In genomic region chr19:4619668-4620294, GRCh38 we compare ENCODE assay signal across 25 cellular contexts. TPM values are rescaled to one million over a fixed set of nuclear protein-coding genes. Genes with fewer than 3 reads are reported as not detected.
DNase-seq lines count a peak whose midpoint lies in the region; ATAC-seq and TF ChIP-seq lines count a peak whose summit lies in the region.
"Had no signal": no experiment of that assay in that cellular context is flagged by ENCODE, and none has a peak within 500 bp of the region (broad histone marks: within the 10 kb centered on the region; RNA-seq: fewer than 3 reads in every experiment).

No MANE protein-coding gene starts in this region.

- no peaks in the 10 kb centered on the region for H3K9me3 ChIP-seq in BLaER1
- H3K9me3 ChIP-seq in WERI-Rb-1 (ENCODE audit: severe bottlenecking), result no peaks in the 10 kb centered on the region
- H3K9me3 ChIP-seq in neural cell (ENCODE audit: low read length), result no peaks in the 10 kb centered on the region
- H3K9me3 ChIP-seq: BE2C had no signal

- no peak overlapping the region for H3K27ac Mint-ChIP-seq in activated CD4-positive, alpha-beta T cell treated with anti-CD3 and anti-CD28 coated beads, Interleukin-2, amount 10 ng/mL, durations not matched to agents 24 days and 14 days
- H3K27ac Mint-ChIP-seq: CD4-positive, CD25-positive, alpha-beta regulatory T cell had no signal

- no peak overlapping the region for H2AFZ ChIP-seq in neural cell (ENCODE audit: low read depth, low read length)
- H2AFZ ChIP-seq: GM23248 had no signal

- TF ChIP-seq CTCF in 22Rv1 (IDR thresholded peaks at IDR 0.05) (peak; percentile 31), WERI-Rb-1 (IDR thresholded peaks at IDR 0.05; ENCODE audit: low read depth, low read length) (0 out of 2 replicates have a peak, but pooled peaks have one; percentile 14), neural cell (IDR thresholded peaks at IDR 0.05; ENCODE audit: poor library complexity, severe bottlenecking) (peak; percentile 28)

- no peaks in the 10 kb centered on the region for H3K36me3 Mint-ChIP-seq in activated CD4-positive, alpha-beta T cell treated with anti-CD3 and anti-CD28 coated beads, Interleukin-2, amount 10 ng/mL, durations not matched to agents 24 days and 14 days (ENCODE audit: low read depth)
- H3K36me3 Mint-ChIP-seq: CD4-positive, CD25-positive, alpha-beta regulatory T cell had no signal

- H3K9me2 ChIP-seq in neural cell (ENCODE audit: insufficient read depth, low read length), result no peaks in the 10 kb centered on the region

- H3K27me3 ChIP-seq in BLaER1 (no peaks in the 10 kb centered on the region), WERI-Rb-1 (ENCODE audit: insufficient read depth, low read depth, severe bottlenecking) (no peaks in the 10 kb centered on the region), neural cell (ENCODE audit: insufficient read depth, low read depth, low read length) (no peaks in the 10 kb centered on the region)
- H3K27me3 ChIP-seq: BE2C had no signal

- H3K4me3 ChIP-seq in BLaER1 (no peak overlapping the region), WERI-Rb-1 (ENCODE audit: low read depth, low read length) (no peak overlapping the region), neural cell (ENCODE audit: low read length) (no peak overlapping the region)
- H3K4me3 ChIP-seq: GM23248, SK-N-MC had no signal

- no peak overlapping the region for H3K4me3 Mint-ChIP-seq in activated CD4-positive, alpha-beta T cell treated with anti-CD3 and anti-CD28 coated beads, Interleukin-2, amount 10 ng/mL, durations not matched to agents 24 days and 14 days
- H3K4me3 Mint-ChIP-seq: CD4-positive, CD25-positive, alpha-beta regulatory T cell had no signal

- H3K36me3 ChIP-seq in BLaER1 (no peaks in the 10 kb centered on the region), WERI-Rb-1 (no peaks in the 10 kb centered on the region), neural cell (ENCODE audit: insufficient read depth, low read length) (no peaks in the 10 kb centered on the region)
- H3K36me3 ChIP-seq: BE2C had no signal

- H3K27me3 Mint-ChIP-seq in activated CD4-positive, alpha-beta T cell treated with anti-CD3 and anti-CD28 coated beads, Interleukin-2, amount 10 ng/mL, durations not matched to agents 24 days and 14 days, result no peaks in the 10 kb centered on the region

- H4K20me1 ChIP-seq in BLaER1, result no peaks in the 10 kb centered on the region
- no peaks in the 10 kb centered on the region for H4K20me1 ChIP-seq in neural cell (ENCODE audit: insufficient read depth)

- peak overlapping the region; percentile 53; the same call in 1 of the 2 replicates for H3K4me2 ChIP-seq in BLaER1
- no peak overlapping the region for H3K4me2 ChIP-seq in neural cell (ENCODE audit: low read length)

- H3K27ac ChIP-seq in 22Rv1 (no peak overlapping the region), BLaER1 (no peak overlapping the region), WERI-Rb-1 (no peak overlapping the region), neural cell (ENCODE audit: low read length) (no peak overlapping the region)
- H3K27ac ChIP-seq: GM23248, RWPE1, SK-N-MC had no signal

- peaks cover 64% of the 10 kb centered on the region for H3K4me1 ChIP-seq in BLaER1

- TF ChIP-seq RAD21 in neural cell (conservative IDR thresholded peaks at IDR 0.05), result no peak

- H3K9me3 Mint-ChIP-seq in activated CD4-positive, alpha-beta T cell treated with anti-CD3 and anti-CD28 coated beads, Interleukin-2, amount 10 ng/mL, durations not matched to agents 24 days and 14 days, result no peaks in the 10 kb centered on the region

- H3K79me2 ChIP-seq in neural cell (replicated peaks; ENCODE audit: insufficient read depth, low read length), result no peaks in the 10 kb centered on the region

- H3F3A ChIP-seq in neural cell (ENCODE audit: insufficient read depth, low read length, poor library complexity, severe bottlenecking), result no peaks in the 10 kb centered on the region

- ATAC-seq in GM18517 (IDR thresholded peaks at IDR 0.05; ENCODE audit: unreplicated experiment), result no peak
- ATAC-seq: HCT116, Panc1 had no signal

- no peak overlapping the region for H3K9ac ChIP-seq in BLaER1
- H3K9ac ChIP-seq in neural cell (ENCODE audit: low read length), result no peak overlapping the region
- H3K9ac ChIP-seq: GM23248 had no signal

- no peak for TF ChIP-seq EP300 in neural cell (conservative IDR thresholded peaks at IDR 0.05; ENCODE audit: poor library complexity, severe bottlenecking)

- intact Hi-C loops in activated CD4-positive, alpha-beta T cell treated with anti-CD3 and anti-CD28 coated beads, Interleukin-2, amount 10 ng/mL, durations not matched to agents 24 days and 14 days (cut with micrococcal nuclease), result no loop called here

- DNase-seq in WERI-Rb-1 (no peak), NCI-H774 (lab: John Stamatoyannopoulos, UW) (no peak)
- no peak for DNase-seq in activated CD4-positive, alpha-beta T cell treated with anti-CD3 and anti-CD28 coated beads, Interleukin-2, amount 10 ng/mL, durations not matched to agents 24 days and 14 days
- DNase-seq: BE2C; CD4-positive, CD25-positive, alpha-beta regulatory T cell; DMS153; DND-41; GM23248; Kasumi-1; MV-4-11; NCI-H1105; NCI-H1436 treated with DMSO at 0.1 percent for 48 hours; NCI-H1930; NCI-H2107; NCI-H446 treated with DMSO at 0.1 percent for 48 hours; NCI-H526; SIG-M5 had no signal

- H3K4me1 Mint-ChIP-seq in activated CD4-positive, alpha-beta T cell treated with anti-CD3 and anti-CD28 coated beads, Interleukin-2, amount 10 ng/mL, durations not matched to agents 24 days and 14 days, result peaks cover 2% of the 10 kb centered on the region
- H3K4me1 Mint-ChIP-seq: CD4-positive, CD25-positive, alpha-beta regulatory T cell had no signal

TF ChIP-seq in neural cell, 6 proteins besides CTCF, POLR2A, EP300 and RAD21:
- TF ChIP-seq SMC3 (conservative IDR thresholded peaks at IDR 0.05; ENCODE audit: poor library complexity), result no peak
- TF ChIP-seq MXI1 (conservative IDR thresholded peaks at IDR 0.05; ENCODE audit: poor library complexity, severe bottlenecking), result no peak
- TF ChIP-seq POLR2AphosphoS5 (IDR thresholded peaks at IDR 0.05), result no peak
- TF ChIP-seq EZH2 (IDR thresholded peaks at IDR 0.05; ENCODE audit: borderline replicate concordance, insufficient read depth, low read length, poor library complexity, severe bottlenecking), result no peak
- no peak for TF ChIP-seq REST (IDR thresholded peaks at IDR 0.05; ENCODE audit: borderline replicate concordance)
- no peak for TF ChIP-seq TAF1 (IDR thresholded peaks at IDR 0.05; ENCODE audit: low read depth)

RNA-seq across cellular contexts. Expression of gene TNFAIP8L1, which starts 19.5 kb away (rescaled TPM):
- 0.99 and 1.6 TPM in 2 replicates for polyA plus RNA-seq in neural cell
- 1.0 and 1.7 TPM in 2 replicates for polyA minus RNA-seq in neural cell
- total RNA-seq in activated CD4-positive, alpha-beta T cell treated with anti-CD3 and anti-CD28 coated beads, Interleukin-2, amount 10 ng/mL, durations not matched to agents 24 days and 14 days, result 12.5 and 13.5 TPM in 2 replicates

RNA-seq across cellular contexts. Expression of gene MYDGF, which starts 50.4 kb away (rescaled TPM):
- polyA plus RNA-seq in neural cell, result 73.2 and 92.7 TPM in 2 replicates
- 32.6 and 41.3 TPM in 2 replicates for polyA minus RNA-seq in neural cell
- total RNA-seq in activated CD4-positive, alpha-beta T cell treated with anti-CD3 and anti-CD28 coated beads, Interleukin-2, amount 10 ng/mL, durations not matched to agents 24 days and 14 days, result 85.2 and 90.8 TPM in 2 replicates
